Comparison of ENCODE assay signal across 9 cellular contexts in the genomic region with DNA sequence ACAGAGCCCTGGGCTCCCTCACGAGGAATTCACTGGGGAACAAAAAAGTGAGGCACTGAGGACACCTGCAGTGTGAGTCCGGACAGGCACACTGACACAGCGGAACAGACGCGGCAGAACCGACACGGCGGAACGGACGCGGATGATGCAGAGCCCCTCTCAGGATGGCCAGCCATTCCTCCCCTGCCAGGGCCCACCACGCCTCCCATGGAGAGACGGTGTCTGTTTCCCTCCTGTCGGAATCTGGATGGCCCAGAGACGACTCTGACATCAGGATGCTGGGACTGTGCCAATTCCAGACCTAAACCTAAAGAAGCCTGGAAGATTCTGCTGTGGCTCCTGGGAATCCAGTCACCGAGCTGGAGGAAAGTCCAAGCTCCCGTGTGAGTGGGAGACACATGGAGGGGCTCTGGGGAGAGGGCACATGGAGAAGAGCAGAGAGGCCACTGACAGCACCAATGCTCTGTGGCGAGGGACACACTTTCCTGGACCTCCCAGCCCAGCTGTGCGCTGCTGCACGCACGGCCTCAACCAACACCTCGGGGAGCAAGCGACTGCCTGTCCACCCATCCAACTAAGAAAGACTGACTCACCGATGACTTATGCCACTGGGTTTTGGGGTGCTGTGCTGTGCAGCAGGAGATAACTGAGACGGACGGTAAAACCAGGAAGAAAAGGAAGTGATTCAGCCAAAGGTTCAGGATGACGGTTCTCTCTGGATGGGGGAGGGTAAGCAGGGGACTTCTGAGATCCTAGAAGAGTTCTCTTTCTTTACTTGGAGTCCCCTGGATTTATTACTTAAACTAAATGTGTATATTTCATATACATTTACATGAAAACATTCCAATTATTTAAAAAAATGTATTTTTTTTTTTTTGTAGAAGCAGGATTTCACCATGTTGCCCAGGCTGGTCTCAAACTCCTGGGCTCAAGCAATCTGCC. TPM values are rescaled to one million over a fixed set of nuclear protein-coding genes. Genes with fewer than 3 reads are reported as not detected.
DNase-seq lines count a peak whose midpoint lies in the region; ATAC-seq, FAIRE-seq and TF ChIP-seq lines count a peak whose summit lies in the region.
"Had no signal": no experiment of that assay in that cellular context is flagged by ENCODE, and none has a peak within 500 bp of the region (broad histone marks: within the 10 kb centered on the region; RNA-seq: fewer than 3 reads in every experiment).

No MANE protein-coding gene starts in this region.

- dilution Hi-C loops in endothelial cell of umbilical vein (cut with MboI; ENCODE audit: extremely low pct_ligation_motif_present, low sequenced_read_pairs) = no loop called here

- H3K4me2 ChIP-seq in endothelial cell of umbilical vein (ENCODE audit: insufficient read depth, low read length) (peak overlapping the region; percentile 8), skeletal muscle satellite cell (ENCODE audit: low read length) (peak overlapping the region; percentile 62)

- TF ChIP-seq CTCF in RWPE1 (conservative IDR thresholded peaks at IDR 0.05; ENCODE audit: low read depth) = no peak
- TF ChIP-seq CTCF in endothelial cell of umbilical vein (IDR thresholded peaks at IDR 0.05; ENCODE audit: extremely low read depth in 1 of 2, insufficient read depth in 1 of 2, low read depth in 1 of 2, low read length in 2 of 2) = no peak

- H3K27me3 ChIP-seq in endothelial cell of umbilical vein (ENCODE audit: control insufficient read depth in 2 of 2, insufficient read depth in 2 of 2, low read length in 2 of 2) (no peaks in the 10 kb centered on the region), skeletal muscle satellite cell (ENCODE audit: control insufficient read depth, insufficient read depth, low read length) (no peaks in the 10 kb centered on the region)
- H3K27me3 ChIP-seq: Peyer's patch had no signal

- CTCF ChIA-PET in RWPE1 (lab: Yijun Ruan, JAX) = interaction anchor here (0.6 kb wide), 3 partner anchors 63 to 161 kb away, joined by 3 read pairs; no protein-coding TSS in a partner anchor
- CTCF ChIA-PET in endothelial cell of umbilical vein (lab: Charles Lee) = interaction anchor here (0.7 to 2.5 kb wide), 3 partner anchors 10 to 161 kb away, joined by 3 to 11 read pairs (median 3); no protein-coding TSS in a partner anchor

- H3K9ac ChIP-seq in endothelial cell of umbilical vein (replicated peaks; ENCODE audit: extremely low read depth, insufficient read depth, low read length) (peak overlapping the region; percentile 44), skeletal muscle satellite cell (ENCODE audit: low read depth, low read length) (peak overlapping the region; percentile 95)

- intact Hi-C loops in endothelial cell of umbilical vein (cut with micrococcal nuclease) = loop anchor here (1.0 to 2.0 kb wide), 2 partner anchors 42 to 156 kb away; no protein-coding TSS in a partner anchor
- intact Hi-C loops in Right ventricle myocardium inferior (cut with DNase I) = no loop called here

- no peak for ATAC-seq in GM18520 (IDR thresholded peaks at IDR 0.05; ENCODE audit: unreplicated experiment)
- ATAC-seq in Right ventricle myocardium inferior = no peak

- H3K9me3 ChIP-seq in endothelial cell of umbilical vein (replicated peaks; ENCODE audit: control insufficient read depth, insufficient read depth, low read length) (no peaks in the 10 kb centered on the region), skeletal muscle satellite cell (replicated peaks; ENCODE audit: low read length) (no peaks in the 10 kb centered on the region)
- H3K9me3 ChIP-seq: Peyer's patch had no signal

- DNase-seq in GM12891 (ENCODE audit: insufficient read length, low spot score) (no peak), RWPE1 (ENCODE audit: low spot score) (peak; percentile 96), endothelial cell of umbilical vein (ENCODE audit: low read depth, low spot score) (peak; percentile 93), NCI-H1092 (lab: John Stamatoyannopoulos, UW) (no peak), Right ventricle myocardium inferior (ENCODE audit: missing footprints) (no peak), NCI-H2029 treated with DMSO at 0.1 percent for 48 hours (lab: John Stamatoyannopoulos, UW) (no peak)

- FAIRE-seq in GM12891 (lab: Jason Lieb, UNC) (peak; percentile 28), endothelial cell of umbilical vein (lab: Jason Lieb, UNC) (peak; percentile 99)

- POLR2A ChIA-PET in RWPE1 (lab: Yijun Ruan, JAX; ENCODE audit: low non-redundant PET) (no interaction called here), endothelial cell of umbilical vein (lab: Charles Lee) (no interaction called here)

- peaks cover 0 to 6% of the 10 kb centered on the region in 2 experiments for H3K36me3 ChIP-seq in endothelial cell of umbilical vein (ENCODE audit: control insufficient read depth in 2 of 2, extremely low read depth in 1 of 2, insufficient read depth in 2 of 2, low read length in 2 of 2)
- H3K36me3 ChIP-seq in skeletal muscle satellite cell (ENCODE audit: insufficient read depth, low read length) = peaks cover 2% of the 10 kb centered on the region

- no peak overlapping the region for H2AFZ ChIP-seq in endothelial cell of umbilical vein (ENCODE audit: low read depth, low read length)

- H3K4me1 ChIP-seq in endothelial cell of umbilical vein (ENCODE audit: control insufficient read depth, extremely low read depth, insufficient read depth, low read length) = peaks cover 70% of the 10 kb centered on the region
- H3K4me1 ChIP-seq in skeletal muscle satellite cell (ENCODE audit: control insufficient read depth, insufficient read depth, low read length) = peaks cover 82% of the 10 kb centered on the region

- no peaks in the 10 kb centered on the region for H3K9me1 ChIP-seq in endothelial cell of umbilical vein (replicated peaks; ENCODE audit: control insufficient read depth, extremely low read depth, insufficient read depth, low read length)

- TF ChIP-seq POLR2A in GM12891 (IDR thresholded peaks at IDR 0.05; ENCODE audit: low read depth, low read length) (no peak), endothelial cell of umbilical vein (IDR thresholded peaks at IDR 0.05; ENCODE audit: low read depth, low read length) (peak; percentile 70)

- H3K4me3 ChIP-seq in endothelial cell of umbilical vein (replicated peaks in 1 of 3; ENCODE audit: insufficient read depth in 1 of 3, low read depth in 1 of 3, low read length in 3 of 3) (no peak overlapping the region), skeletal muscle satellite cell (ENCODE audit: low read length) (peak overlapping the region; percentile 20)
- H3K4me3 ChIP-seq: Peyer's patch had no signal

- no peaks in the 10 kb centered on the region for H4K20me1 ChIP-seq in endothelial cell of umbilical vein (replicated peaks; ENCODE audit: control insufficient read depth, extremely low read depth, insufficient read depth, low read length)

- peak overlapping the region; percentile 100 for H3K27ac ChIP-seq in RWPE1
- H3K27ac ChIP-seq in endothelial cell of umbilical vein (ENCODE audit: insufficient read depth, low read depth, low read length) = peak overlapping the region; percentile 75

- peaks cover 57% of the 10 kb centered on the region for H3K79me2 ChIP-seq in endothelial cell of umbilical vein (ENCODE audit: control insufficient read depth, insufficient read depth, low read length)

- BruUV-seq in endothelial cell of umbilical vein (replicated peaks; lab: Mats Ljungman, UMichigan) = TSS peak; percentile 62

TF ChIP-seq in GM12891, 5 proteins besides CTCF, POLR2A, EP300 and RAD21:
- TF ChIP-seq POLR2AphosphoS5 (IDR thresholded peaks at IDR 0.05; ENCODE audit: low read depth, low read length) = no peak
- TF ChIP-seq TAF1 (IDR thresholded peaks at IDR 0.05; ENCODE audit: low read depth, low read length) = no peak
- TF ChIP-seq PAX5 (IDR thresholded peaks at IDR 0.05; ENCODE audit: insufficient read depth, low read length, severe bottlenecking) = no peak
- no peak for TF ChIP-seq POU2F2 (IDR thresholded peaks at IDR 0.05; ENCODE audit: low read depth, low read length)
- 0 out of 2 replicates have a peak, but pooled peaks have one; percentile 1 for TF ChIP-seq SPI1 (IDR thresholded peaks at IDR 0.05; ENCODE audit: low read depth, low read length)

TF ChIP-seq in endothelial cell of umbilical vein, 7 proteins besides CTCF, POLR2A, EP300 and RAD21 (continues in another document):
- TF ChIP-seq MYC (IDR thresholded peaks at IDR 0.05; ENCODE audit: low read depth, low read length) (no peak), JUN (IDR thresholded peaks at IDR 0.05; ENCODE audit: borderline replicate concordance, insufficient read depth, insufficient read length, low read depth) (peak; percentile 96), GATA2 (IDR thresholded peaks at IDR 0.05; ENCODE audit: insufficient read depth, insufficient read length, low read depth, low read length) (peak; percentile 99), FOS (IDR thresholded peaks at IDR 0.05; ENCODE audit: borderline replicate concordance, insufficient read depth, low read length) (peak; percentile 100), EZH2 (IDR thresholded peaks at IDR 0.05; ENCODE audit: borderline replicate concordance, low read depth, low read length, severe bottlenecking) (no peak), POLR2AphosphoS5 (IDR thresholded peaks at IDR 0.05; ENCODE audit: insufficient read depth, low read depth, low read length) (peak; percentile 98)

RNA-seq across cellular contexts. Expression of gene ZBTB17, which starts 23.3 kb away (rescaled TPM):
- polyA plus RNA-seq in GM12891 (2012; ENCODE audit: low read depth, missing spikeins) = 32.4 TPM
- total RNA-seq in endothelial cell of umbilical vein (38.5 and 43.9 TPM in 2 replicates), Right ventricle myocardium inferior (23.4 TPM)
- polyA plus RNA-seq in endothelial cell of umbilical vein = 72.7 and 76.2 TPM in 2 replicates
- polyA plus RNA-seq in endothelial cell of umbilical vein (2011; cell fraction: cytosol; rRNA removed) = 42.3 and 47.8 TPM in 2 replicates
- polyA plus RNA-seq in endothelial cell of umbilical vein (2011; cell fraction: nucleus; rRNA removed) = 226 and 245 TPM in 2 replicates
- polyA plus RNA-seq in endothelial cell of umbilical vein (2012) = 27.1 and 29.9 TPM in 2 replicates
- 55.6 and 66.1 TPM in 2 replicates for polyA minus RNA-seq in endothelial cell of umbilical vein
- 16.0 TPM for polyA minus RNA-seq in endothelial cell of umbilical vein (2011; cell fraction: cytosol; rRNA and poly(A)+ RNA removed)
- polyA minus RNA-seq in endothelial cell of umbilical vein (2011; cell fraction: nucleus; rRNA and poly(A)+ RNA removed) = 49.6 and 75.2 TPM in 2 replicates
- total RNA-seq in skeletal muscle satellite cell (2012; rRNA removed) = 23.8 and 26.0 TPM in 2 replicates

RNA-seq across cellular contexts. Expression of gene SRARP, which starts 51.4 kb away (rescaled TPM):
- 0.04 TPM for polyA plus RNA-seq in GM12891 (2012; ENCODE audit: low read depth, missing spikeins)
- total RNA-seq in endothelial cell of umbilical vein (not detected in 2 replicates), Right ventricle myocardium inferior (0.41 TPM)
- not detected in 2 replicates for polyA plus RNA-seq in endothelial cell of umbilical vein
- polyA plus RNA-seq in endothelial cell of umbilical vein (2011; cell fraction: cytosol; rRNA removed) = not detected in 2 replicates
- polyA plus RNA-seq in endothelial cell of umbilical vein (2011; cell fraction: nucleus; rRNA removed) = not detected in 2 replicates
- not detected in 2 replicates for polyA plus RNA-seq in endothelial cell of umbilical vein (2012)
- not detected in 2 replicates for polyA minus RNA-seq in endothelial cell of umbilical vein
- polyA minus RNA-seq in endothelial cell of umbilical vein (2011; cell fraction: cytosol; rRNA and poly(A)+ RNA removed) = not detected
- polyA minus RNA-seq in endothelial cell of umbilical vein (2011; cell fraction: nucleus; rRNA and poly(A)+ RNA removed) = not detected in 2 replicates
- not detected in 2 replicates for total RNA-seq in skeletal muscle satellite cell (2012; rRNA removed)
- total RNA-seq: Peyer's patch had no signal

Comparison
In these comparisons a context has a peak if more than half of its experiments do, and no peak if none do; other contexts are left out.
1. DNase-seq: peak in RWPE1 (single experiment) and endothelial cell of umbilical vein (single experiment); none in GM12891 (single experiment), NCI-H1092 (single experiment), Right ventricle myocardium inferior (single experiment) and NCI-H2029 treated with DMSO at 0.1 percent for 48 hours (single experiment).